ENCODE assay signal across 8 cellular contexts in genomic region chr17:51154176-51154575, GRCh38. TPM values are rescaled to one million over a fixed set of nuclear protein-coding genes. Genes with fewer than 3 reads are reported as not detected.
A peak's percentile ranks its signal among the peaks of the same experiment; 100 is the strongest.
DNase-seq lines count a peak whose midpoint lies in the region; ATAC-seq, FAIRE-seq and TF ChIP-seq lines count a peak whose summit lies in the region.

No MANE protein-coding gene starts in this region.

- H3K36me3 Mint-ChIP-seq in astrocyte (ENCODE audit: low read depth, unreplicated experiment), result peaks cover 5% of the 10 kb centered on the region

- peak in 1 of 2 experiments; percentile 4; a peak in 3 of 6 replicates for ATAC-seq in A549
- no peak for ATAC-seq in HG03039 (IDR thresholded peaks at IDR 0.05; ENCODE audit: unreplicated experiment)
- no peak for ATAC-seq in HG03439 (IDR thresholded peaks at IDR 0.05; ENCODE audit: unreplicated experiment)

- no peak for TF ChIP-seq EP300 in A549 (IDR thresholded peaks at IDR 0.05)

- no peaks in the 10 kb centered on the region for H3K27me3 Mint-ChIP-seq in astrocyte (ENCODE audit: low read depth, unreplicated experiment)

- H3K4me2 ChIP-seq in A549 (peak overlapping the region; percentile 96), astrocyte (ENCODE audit: low read length) (peak overlapping the region; percentile 97)

- H3K27ac ChIP-seq in A549, result peak overlapping the region; percentile 82 to 88
- peak overlapping the region; percentile 83 for H3K27ac ChIP-seq in astrocyte (ENCODE audit: low read depth, low read length)

- TF ChIP-seq CTCF in A549 (IDR thresholded peaks at IDR 0.05), result no peak
- no peak for TF ChIP-seq CTCF in astrocyte (IDR thresholded peaks at IDR 0.05; ENCODE audit: insufficient read depth, low read depth, low read length)
- TF ChIP-seq CTCF in lower leg skin (IDR thresholded peaks at IDR 0.05), result no peak

- no peaks in the 10 kb centered on the region for H3K9me3 Mint-ChIP-seq in astrocyte (ENCODE audit: unreplicated experiment)

- FAIRE-seq in A549 (lab: Jason Lieb, UNC) (no peak), astrocyte (lab: Jason Lieb, UNC) (no peak), RCC 7860 (lab: Jason Lieb, UNC) (no peak)

- intact Hi-C loops in lower leg skin (cut with DNase I; ENCODE audit: low total_unique reads), result no loop called here

- H3K4me1 ChIP-seq in A549, result peaks cover 25% of the 10 kb centered on the region
- H3K4me1 ChIP-seq in astrocyte (ENCODE audit: insufficient read depth, low read length), result peaks cover 8% of the 10 kb centered on the region

- peaks cover 58% of the 10 kb centered on the region for H3K79me2 ChIP-seq in astrocyte (ENCODE audit: insufficient read depth, low read length)

- CTCF ChIA-PET in A549 (lab: Yijun Ruan, JAX), result interaction anchor here (0.9 to 6.5 kb wide), 12 partner anchors 10 to 354 kb away, joined by 3 to 202 read pairs (median 14); partner anchors contain the start of genes NME2 and SPAG9

- H3K4me1 Mint-ChIP-seq in astrocyte (ENCODE audit: low read depth, unreplicated experiment), result no peaks in the 10 kb centered on the region

- H3K9ac ChIP-seq in astrocyte (ENCODE audit: low read length), result peak overlapping the region; percentile 94

- no peaks in the 10 kb centered on the region for H3K27me3 ChIP-seq in astrocyte (ENCODE audit: insufficient read depth, low read length)

- TF ChIP-seq RAD21 in A549 (conservative IDR thresholded peaks at IDR 0.05 in 1 of 2, IDR thresholded peaks at IDR 0.05 in 1 of 2), result no peak

- H4K20me1 ChIP-seq in astrocyte (ENCODE audit: insufficient read depth, low read length), result peaks cover 33% of the 10 kb centered on the region

- H3K4me3 Mint-ChIP-seq in astrocyte (ENCODE audit: unreplicated experiment), result no peak overlapping the region

- no peak overlapping the region for H3K27ac Mint-ChIP-seq in astrocyte (ENCODE audit: unreplicated experiment)

- peak overlapping the region; percentile 80 for H2AFZ ChIP-seq in astrocyte (ENCODE audit: low read depth, low read length)

- H3K4me3 ChIP-seq in A549 (peak overlapping the region; percentile 74), astrocyte (ENCODE audit: insufficient read depth, low read depth, low read length) (peak overlapping the region; percentile 95), lower leg skin (ENCODE audit: low read depth, poor library complexity, severe bottlenecking) (peak overlapping the region; percentile 50)

- POLR2A ChIA-PET in A549 (lab: Yijun Ruan, JAX), result interaction anchor here (1.3 to 2.5 kb wide), 4 partner anchors 8 to 288 kb away, joined by 7 to 41 read pairs (median 12); partner anchors contain the start of genes SPAG9 and TOB1

- peaks cover 30% of the 10 kb centered on the region for H3K36me3 ChIP-seq in astrocyte (ENCODE audit: insufficient read depth, low read length)

- H3K9me3 ChIP-seq in A549 (no peaks in the 10 kb centered on the region), astrocyte (ENCODE audit: insufficient read depth, low read depth, low read length) (no peaks in the 10 kb centered on the region)

- WGBS in A549 (ENCODE audit: missing lambda C conversion rate), result 3% methylated on average over 6 of the region's 6 CpGs
- 9% methylated on average over 6 of the region's 6 CpGs for WGBS in lower leg skin, 2 donors

- TF ChIP-seq POLR2A in A549 (IDR thresholded peaks at IDR 0.05; ENCODE audit: low read length), result no peak
- no peak for TF ChIP-seq POLR2A in lower leg skin (IDR thresholded peaks at IDR 0.05)

- DNase-seq in A549 (ENCODE audit: low read depth in 1 of 2, low spot score in 1 of 2) (no peak), HCEC 1CT (peak; percentile 19), astrocyte (ENCODE audit: low read depth) (no peak), lower leg skin (ENCODE audit: low spot score in 2 of 2) (peak in 1 of 2 donors; percentile 42), occipital lobe (lab: John Stamatoyannopoulos, UW) (no peak), RCC 7860 (ENCODE audit: low spot score) (no peak)

TF ChIP-seq in A549, 52 proteins besides CTCF, POLR2A, EP300 and RAD21:
- no peak for TF ChIP-seq ZNF302 (CRISPR knock-in tag; IDR thresholded peaks at IDR 0.05)
- no peak for TF ChIP-seq NFE2L2 (conservative IDR thresholded peaks at IDR 0.05; ENCODE audit: low read length)
- TF ChIP-seq USF2 (IDR thresholded peaks at IDR 0.05), result no peak
- no peak for TF ChIP-seq ESRRA (IDR thresholded peaks at IDR 0.05; ENCODE audit: borderline replicate concordance, low read length)
- no peak for TF ChIP-seq KDM1A (IDR thresholded peaks at IDR 0.05; ENCODE audit: low read depth)
TF ChIP-seq in A549: peak in this region for 0.

RNA-seq across cellular contexts. Expression of gene NME1, which starts 0.8 kb away (rescaled TPM):
- polyA plus RNA-seq in A549 (2011; rRNA removed), result 639 and 782 TPM in 2 replicates
- polyA plus RNA-seq in A549 (2012; cell fraction: cytosol; rRNA removed), result 863 and 1,135 TPM in 2 replicates
- 426 and 549 TPM in 2 replicates for polyA plus RNA-seq in A549 (2012; cell fraction: nucleus; rRNA removed)
- 527 to 621 TPM (median 542 TPM) in 3 replicates for polyA plus RNA-seq in A549 (2017; fragmentation: RNase III; extraction: RNeasy Plus Mini Kit Qiagen cat#74134 plus additional on column Dnase treatment)
- 127 and 140 TPM in 2 replicates for polyA minus RNA-seq in A549 (2011; rRNA and poly(A)+ RNA removed)
- 222 and 236 TPM in 2 replicates for total RNA-seq in astrocyte
- total RNA-seq in lower leg skin, result 10 to 100 TPM; 18.1 to 42.8 (median 27.0) TPM
- 62.2 TPM for total RNA-seq in occipital lobe

RNA-seq across cellular contexts. Expression of gene NME2, which starts 12.0 kb away (rescaled TPM):
- polyA plus RNA-seq in A549 (2011; rRNA removed), result 1,425 and 1,432 TPM in 2 replicates
- 2,246 and 2,361 TPM in 2 replicates for polyA plus RNA-seq in A549 (2012; cell fraction: cytosol; rRNA removed)
- 927 and 1,022 TPM in 2 replicates for polyA plus RNA-seq in A549 (2012; cell fraction: nucleus; rRNA removed)
- 1,828 to 1,901 TPM (median 1,862 TPM) in 3 replicates for polyA plus RNA-seq in A549 (2017; fragmentation: RNase III; extraction: RNeasy Plus Mini Kit Qiagen cat#74134 plus additional on column Dnase treatment)
- polyA minus RNA-seq in A549 (2011; rRNA and poly(A)+ RNA removed), result 213 and 275 TPM in 2 replicates
- total RNA-seq in astrocyte, result 799 and 894 TPM in 2 replicates
- total RNA-seq in lower leg skin, result 100 to 1,000 TPM; 338 to 534 (median 488) TPM
- total RNA-seq in occipital lobe, result 160 TPM

RNA-seq across cellular contexts. Expression of gene SPAG9, which starts 33.5 kb away (rescaled TPM):
- polyA plus RNA-seq in A549 (2011; rRNA removed) (69.6 and 71.1 TPM in 2 replicates), A549 (2017; fragmentation: RNase III; extraction: RNeasy Plus Mini Kit Qiagen cat#74134 plus additional on column Dnase treatment) (60.5 to 72.2 TPM (median 69.0 TPM) in 3 replicates)
- polyA plus RNA-seq in A549 (2012; cell fraction: cytosol; rRNA removed), result 18.5 and 19.6 TPM in 2 replicates
- 24.3 and 37.8 TPM in 2 replicates for polyA plus RNA-seq in A549 (2012; cell fraction: nucleus; rRNA removed)
- 90.7 and 94.9 TPM in 2 replicates for polyA minus RNA-seq in A549 (2011; rRNA and poly(A)+ RNA removed)
- total RNA-seq in astrocyte (97.7 and 102 TPM in 2 replicates), lower leg skin (100 to 1,000 TPM in 1 of 4 donors, 10 to 100 TPM in 3; 63.7 to 106 (median 69.3) TPM), occipital lobe (307 TPM)
